Comparison of ENCODE assay signal across 9 cellular contexts in the genomic region with DNA sequence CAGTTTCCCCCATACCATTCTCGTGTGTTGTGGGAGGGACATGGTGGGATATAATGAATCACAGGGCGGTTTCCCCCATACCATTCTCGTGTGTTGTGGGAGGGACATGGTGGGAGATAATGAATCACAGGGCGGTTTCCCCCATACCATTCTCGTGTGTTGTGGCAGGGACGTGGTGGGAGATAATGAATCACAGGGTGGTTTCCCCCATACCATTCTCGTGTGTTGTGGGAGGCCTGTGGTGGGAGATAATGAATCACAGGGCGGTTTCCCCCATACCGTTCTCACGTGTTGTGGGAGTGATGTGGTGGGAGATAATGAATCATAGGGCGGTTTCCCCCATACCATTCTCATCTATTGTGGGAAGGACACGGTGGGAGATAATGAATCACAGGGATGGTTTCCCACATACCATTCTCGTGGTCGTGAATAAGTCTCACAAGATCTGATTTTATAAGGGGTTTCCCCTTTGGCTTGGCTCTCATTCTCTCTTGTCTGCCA.
DNase-seq lines count a peak whose midpoint lies in the region; ATAC-seq and TF ChIP-seq lines count a peak whose summit lies in the region.
"Had no signal": no experiment of that assay in that cellular context is flagged by ENCODE, and none has a peak within 500 bp of the region (broad histone marks: within the 10 kb centered on the region; RNA-seq: fewer than 3 reads in every experiment).

No MANE protein-coding gene starts in this region.

- no peaks in the 10 kb centered on the region for H3K79me2 ChIP-seq in DND-41 (ENCODE audit: insufficient read depth, low read length)

- H4K20me1 ChIP-seq in DND-41 (ENCODE audit: insufficient read depth, low read length): peaks cover 20% of the 10 kb centered on the region; the same call in 1 of the 2 replicates

- no peaks in the 10 kb centered on the region for H3K27me3 Mint-ChIP-seq in T-cell
- no peaks in the 10 kb centered on the region for H3K27me3 Mint-ChIP-seq in activated naive CD8-positive, alpha-beta T cell
- peaks cover 24 to 26% of the 10 kb centered on the region in 2 donors for H3K27me3 Mint-ChIP-seq in natural killer cell (ENCODE audit: low read depth in 2 of 2)

- CTCF ChIA-PET in T-cell (lab: Charles Lee): no interaction called here

- no peak overlapping the region for H2AFZ ChIP-seq in DND-41 (ENCODE audit: low read depth, low read length)

- no peaks in the 10 kb centered on the region for H3K27me3 ChIP-seq in DND-41 (ENCODE audit: insufficient read depth, low read length, poor library complexity)

- H3K9me3 ChIP-seq in DND-41 (ENCODE audit: insufficient read depth, low read length, severe bottlenecking): peaks cover 19% of the 10 kb centered on the region

- peaks cover 49% of the 10 kb centered on the region for H3K36me3 Mint-ChIP-seq in T-cell
- H3K36me3 Mint-ChIP-seq in activated naive CD8-positive, alpha-beta T cell: peaks cover 25% of the 10 kb centered on the region
- H3K36me3 Mint-ChIP-seq in natural killer cell: peaks cover 24% of the 10 kb centered on the region

- H3K9ac ChIP-seq in DND-41 (ENCODE audit: low read depth, low read length): no peak overlapping the region

- H3K4me3 ChIP-seq in DND-41 (ENCODE audit: low read depth in 1 of 2, low read length in 2 of 2): no peak overlapping the region

- H3K36me3 ChIP-seq in DND-41 (ENCODE audit: insufficient read depth, low read length): peaks cover 47% of the 10 kb centered on the region

- H3K4me2 ChIP-seq in DND-41 (ENCODE audit: insufficient read depth, low read length): no peak overlapping the region

- TF ChIP-seq CTCF in DND-41 (IDR thresholded peaks at IDR 0.05; ENCODE audit: borderline replicate concordance, extremely low read depth, low read length, poor library complexity, severe bottlenecking): no peak
- no peak for TF ChIP-seq CTCF in natural killer cell (IDR thresholded peaks at IDR 0.05)

- peak overlapping the region; percentile 78 for H3K27ac Mint-ChIP-seq in T-cell
- peak overlapping the region; percentile 91 for H3K27ac Mint-ChIP-seq in activated naive CD8-positive, alpha-beta T cell
- H3K27ac Mint-ChIP-seq in natural killer cell: peak overlapping the region; percentile 93 to 96

- peaks cover 11 to 22% (median 12%) of the 10 kb centered on the region in 3 donors for H3K9me3 Mint-ChIP-seq in T-cell
- peaks cover 4% of the 10 kb centered on the region for H3K9me3 Mint-ChIP-seq in activated naive CD8-positive, alpha-beta T cell (ENCODE audit: low read depth)
- H3K9me3 Mint-ChIP-seq in natural killer cell: peaks cover 2 to 12% of the 10 kb centered on the region in 2 donors

- ATAC-seq in DND-41 (ENCODE audit: insufficient read depth, low read depth) (peak; percentile 84), T-cell (replicated peaks in 1 of 4) (peak; percentile 72 to 87 (median 80)), natural killer cell (peak; percentile 66 to 87 (median 78)), GM21717 (IDR thresholded peaks at IDR 0.05; ENCODE audit: unreplicated experiment) (no peak), HG03432 (IDR thresholded peaks at IDR 0.05; ENCODE audit: unreplicated experiment) (no peak)

- POLR2A ChIA-PET in T-cell (lab: Charles Lee): no interaction called here

- intact Hi-C loops in natural killer cell (cut with micrococcal nuclease): loop anchor here (1.0 to 5.0 kb wide), 4 partner anchors 10 to 140 kb away; no protein-coding TSS in a partner anchor

- peak; percentile 67 for DNase-seq in DND-41
- DNase-seq in T-cell: peak in 29 of 34 experiments; percentile 23 to 67 (median 44)
- peak; percentile 67 for DNase-seq in natural killer cell
- DNase-seq in iPS-NIHi7 (ENCODE audit: extremely low spot score): no peak
- no peak for DNase-seq in inferior parietal cortex (ENCODE audit: extremely low spot score)
- DNase-seq: Karpas-422 had no signal

- H3K4me1 ChIP-seq in DND-41 (ENCODE audit: insufficient read depth, low read length): no peaks in the 10 kb centered on the region

- no peak overlapping the region for H3K27ac ChIP-seq in DND-41 (ENCODE audit: low read length)

- H3K4me3 Mint-ChIP-seq in T-cell (no peak overlapping the region), natural killer cell (peak overlapping the region; percentile 41)
- peak overlapping the region; percentile 56 for H3K4me3 Mint-ChIP-seq in activated naive CD8-positive, alpha-beta T cell

- H3K4me1 Mint-ChIP-seq in T-cell (peaks cover 6 to 21% (median 11%) of the 10 kb centered on the region in 3 donors), natural killer cell (peaks cover 34 to 36% of the 10 kb centered on the region in 2 donors)
- H3K4me1 Mint-ChIP-seq in activated naive CD8-positive, alpha-beta T cell (ENCODE audit: low read depth): peaks cover 21% of the 10 kb centered on the region

Comparison
In these comparisons a context has a peak if more than half of its experiments do, and no peak if none do; other contexts are left out.
1. ATAC-seq: peak in DND-41 (single experiment), T-cell (4 of 4) and natural killer cell (3 of 3); none in GM21717 (single experiment) and HG03432 (single experiment).
2. DNase-seq: peak in DND-41 (single experiment), T-cell (29 of 34) and natural killer cell (single experiment); none in iPS-NIHi7 (single experiment) and inferior parietal cortex (single experiment).
3. H3K4me3 Mint-ChIP-seq: peak in activated naive CD8-positive, alpha-beta T cell (single experiment) and natural killer cell (single experiment); none in T-cell (0 of 3).
4. Peak in every context shown above with its lines, with median percentiles within 50 percentile points of each other: H3K27ac Mint-ChIP-seq.